ENCODE assay signal across 9 cellular contexts in genomic region chr19:14089412-14089661, GRCh38. TPM values are rescaled to one million over a fixed set of nuclear protein-coding genes. Genes with fewer than 3 reads are reported as not detected.
DNase-seq lines count a peak whose midpoint lies in the region; ATAC-seq and TF ChIP-seq lines count a peak whose summit lies in the region.
"Had no signal": no experiment of that assay in that cellular context is flagged by ENCODE, and none has a peak within 500 bp of the region (broad histone marks: within the 10 kb centered on the region; RNA-seq: fewer than 3 reads in every experiment).

No MANE protein-coding gene starts in this region.

- H3K9me3 Mint-ChIP-seq in activated naive CD8-positive, alpha-beta T cell treated with anti-CD3 and anti-CD28 coated beads, Interleukin-2, amount 50 U/mL, for 24 hours = peaks cover 7% of the 10 kb centered on the region

- 14 to 19% methylated on average over 14 to 16 of the region's 16 CpGs for WGBS in lower leg skin, 2 donors
- WGBS in urinary bladder = 12% methylated on average over 16 of the region's 16 CpGs

- intact Hi-C loops in lower leg skin (cut with DNase I; ENCODE audit: low total_unique reads) = no loop called here

- ATAC-seq in activated naive CD8-positive, alpha-beta T cell treated with anti-CD3 and anti-CD28 coated beads, Interleukin-2, amount 50 U/mL, for 24 hours = no peak
- ATAC-seq in esophagus mucosa (no peak), HG02840 (IDR thresholded peaks at IDR 0.05; ENCODE audit: low FRiP score, unreplicated experiment) (no peak)

- peak; percentile 74 for DNase-seq in H7
- no peak for DNase-seq in activated naive CD8-positive, alpha-beta T cell treated with anti-CD3 and anti-CD28 coated beads, Interleukin-2, amount 50 U/mL, for 24 hours
- no peak for DNase-seq in lower leg skin (ENCODE audit: low spot score in 2 of 2)
- DNase-seq in AML-193 (lab: John Stamatoyannopoulos, UW) = no peak

- peak overlapping the region; percentile 44 for H3K27ac Mint-ChIP-seq in activated naive CD8-positive, alpha-beta T cell treated with anti-CD3 and anti-CD28 coated beads, Interleukin-2, amount 50 U/mL, for 24 hours

- H3K36me3 ChIP-seq in H7 (replicated peaks; ENCODE audit: control insufficient read depth, insufficient read depth, low read length) = peaks cover 2% of the 10 kb centered on the region
- no peaks in the 10 kb centered on the region for H3K36me3 ChIP-seq in urinary bladder (ENCODE audit: insufficient read depth)

- H3K4me1 Mint-ChIP-seq in activated naive CD8-positive, alpha-beta T cell treated with anti-CD3 and anti-CD28 coated beads, Interleukin-2, amount 50 U/mL, for 24 hours = peaks cover 20% of the 10 kb centered on the region

- no peak for TF ChIP-seq POLR2A in lower leg skin (IDR thresholded peaks at IDR 0.05)

- TF ChIP-seq CTCF in 22Rv1 (IDR thresholded peaks at IDR 0.05) = no peak
- TF ChIP-seq CTCF in lower leg skin (IDR thresholded peaks at IDR 0.05) = no peak

- H3K27me3 Mint-ChIP-seq in activated naive CD8-positive, alpha-beta T cell treated with anti-CD3 and anti-CD28 coated beads, Interleukin-2, amount 50 U/mL, for 24 hours = no peaks in the 10 kb centered on the region

- peaks cover 17% of the 10 kb centered on the region for H3K27me3 ChIP-seq in H7 (ENCODE audit: control insufficient read depth, insufficient read depth, low read length)

- H3K4me3 Mint-ChIP-seq in activated naive CD8-positive, alpha-beta T cell treated with anti-CD3 and anti-CD28 coated beads, Interleukin-2, amount 50 U/mL, for 24 hours = peak overlapping the region; percentile 80

- peaks cover 17% of the 10 kb centered on the region for H3K36me3 Mint-ChIP-seq in activated naive CD8-positive, alpha-beta T cell treated with anti-CD3 and anti-CD28 coated beads, Interleukin-2, amount 50 U/mL, for 24 hours (ENCODE audit: low read depth)

- H3K4me3 ChIP-seq in H7 (ENCODE audit: insufficient read depth, low read depth, low read length) (peak overlapping the region; percentile 66), lower leg skin (ENCODE audit: low read depth, poor library complexity, severe bottlenecking) (peak overlapping the region; percentile 16), urinary bladder (ENCODE audit: low read depth, low read length) (peak overlapping the region; percentile 94)

- H3K27ac ChIP-seq in 22Rv1 (peak overlapping the region; percentile 90), urinary bladder (ENCODE audit: low read depth) (peak overlapping the region; percentile 12)
- H3K27ac ChIP-seq: epithelial cell of prostate had no signal

- H3K4me1 ChIP-seq in urinary bladder (ENCODE audit: insufficient read depth) = no peaks in the 10 kb centered on the region

RNA-seq across cellular contexts. Expression of gene SAMD1, which starts 1.2 kb away (rescaled TPM):
- 107 and 128 TPM in 2 replicates for total RNA-seq in H7 (2014; rRNA removed; shearing (Covaris generic))
- total RNA-seq in lower leg skin = 10 to 100 TPM; 23.2 to 61.1 (median 33.2) TPM
- 16.0 TPM for total RNA-seq in urinary bladder
- polyA plus RNA-seq in urinary bladder = 50.5 TPM
- 24.8 TPM for total RNA-seq in esophagus mucosa

RNA-seq across cellular contexts. Expression of gene C19orf67, which starts 3.8 kb away (rescaled TPM):
- 0.94 and 1.3 TPM in 2 replicates for total RNA-seq in H7 (2014; rRNA removed; shearing (Covaris generic))
- total RNA-seq in lower leg skin = not detected
- total RNA-seq in urinary bladder = not detected
- polyA plus RNA-seq in urinary bladder = not detected
- total RNA-seq in esophagus mucosa = 0.12 TPM

RNA-seq across cellular contexts. Expression of gene MISP3, which starts 16.8 kb away (rescaled TPM):
- 0.52 and 0.92 TPM in 2 replicates for total RNA-seq in H7 (2014; rRNA removed; shearing (Covaris generic))
- 10 to 100 TPM in 3 of 4 donors, 1 to 10 TPM in 1; 9.1 to 26.2 (median 17.2) TPM for total RNA-seq in lower leg skin
- 0.21 TPM for total RNA-seq in urinary bladder
- polyA plus RNA-seq in urinary bladder = 2.6 TPM
- total RNA-seq in esophagus mucosa = 3.4 TPM

RNA-seq across cellular contexts. Expression of gene PALM3, which starts 27.5 kb away (rescaled TPM):
- 8.1 and 9.4 TPM in 2 replicates for total RNA-seq in H7 (2014; rRNA removed; shearing (Covaris generic))
- total RNA-seq in lower leg skin = under 1 TPM in 1 of 4 donors, not detected in 3; 0.10 TPM
- total RNA-seq in urinary bladder = 0.90 TPM
- polyA plus RNA-seq in urinary bladder = 2.8 TPM
- 0.08 TPM for total RNA-seq in esophagus mucosa

RNA-seq across cellular contexts. Expression of gene PRKACA, which starts 28.2 kb away (rescaled TPM):
- 31.0 and 31.7 TPM in 2 replicates for total RNA-seq in H7 (2014; rRNA removed; shearing (Covaris generic))
- 10 to 100 TPM; 45.9 to 53.7 (median 49.2) TPM for total RNA-seq in lower leg skin
- total RNA-seq in urinary bladder = 41.8 TPM
- polyA plus RNA-seq in urinary bladder = 91.4 TPM
- 45.2 TPM for total RNA-seq in esophagus mucosa

Comparison
In these comparisons a context has a peak if more than half of its experiments do, and no peak if none do; other contexts are left out.
1. H3K4me3 ChIP-seq: peak in every context shown above with its lines; median percentile 94 in urinary bladder; 66 in H7; 16 in lower leg skin.